22 cellular contexts compared by ENCODE assay signal in genomic region chr9:82271099-82271498, GRCh38.
DNase-seq lines count a peak whose midpoint lies in the region; ATAC-seq, FAIRE-seq and TF ChIP-seq lines count a peak whose summit lies in the region.
"Had no signal": no experiment of that assay in that cellular context is flagged by ENCODE, and none has a peak within 500 bp of the region (broad histone marks: within the 10 kb centered on the region; RNA-seq: fewer than 3 reads in every experiment).

No MANE protein-coding gene starts in this region.

- peaks cover 55% of the 10 kb centered on the region for H3K4me1 Mint-ChIP-seq in mesothelial cell of epicardium

- DNase-seq in COLO829 (ENCODE audit: low spot score) (peak; percentile 16), MV-4-11 (lab: John Stamatoyannopoulos, UW) (peak; percentile 68), bronchial epithelial cell (ENCODE audit: low read depth) (peak; percentile 39), mesothelial cell of epicardium (ENCODE audit: low spot score in 2 of 2, unreplicated experiment in 2 of 2) (no peak), SIG-M5 treated with dmso at 0.1 percent for 504 hours (lab: John Stamatoyannopoulos, UW; ENCODE audit: unreplicated experiment) (no peak), NCI-H2227 treated with DMSO at 0.1 percent for 48 hours (lab: John Stamatoyannopoulos, UW) (no peak)
- DNase-seq in activated CD4-positive, alpha-beta T cell treated with anti-CD3 and anti-CD28 coated beads, Interleukin-2, amount 50 U/mL, for 1 hour: no peak
- DNase-seq: activated naive CD4-positive, alpha-beta T cell; C1 segment of cervical spinal cord; caudate nucleus; DMS79 treated with DMSO at 0.1 percent for 48 hours; HCEC 1CT; NCI-H1417; NCI-H446 treated with DMSO at 0.1 percent for 48 hours; spleen; stimulated activated naive CD4-positive, alpha-beta T cell treated with Interleukin-2 at 50 U/mL for 16 hours; SW 1271; uterus had no signal

- H3K27me3 ChIP-seq in bronchial epithelial cell (ENCODE audit: control insufficient read depth, insufficient read depth, low read length): no peaks in the 10 kb centered on the region
- H3K27me3 ChIP-seq: spleen, uterus had no signal

- no peaks in the 10 kb centered on the region for H3K9me3 Mint-ChIP-seq in mesothelial cell of epicardium
- H3K9me3 Mint-ChIP-seq: WTC11 had no signal

- no peaks in the 10 kb centered on the region for H3K27me3 Mint-ChIP-seq in mesothelial cell of epicardium (ENCODE audit: low read depth)

- no peak overlapping the region for H3K4me3 ChIP-seq in bronchial epithelial cell (ENCODE audit: low read depth, low read length)
- H3K4me3 ChIP-seq: GM12878, K562, spleen, uterus had no signal

- TF ChIP-seq CTCF in bronchial epithelial cell (IDR thresholded peaks at IDR 0.05; ENCODE audit: insufficient read depth, low read length, severe bottlenecking): no peak
- TF ChIP-seq CTCF in mesothelial cell of epicardium (IDR thresholded peaks at IDR 0.05; ENCODE audit: unreplicated experiment): no peak

- H3K36me3 Mint-ChIP-seq in mesothelial cell of epicardium: no peaks in the 10 kb centered on the region
- H3K36me3 Mint-ChIP-seq: WTC11 had no signal

- H3K27ac Mint-ChIP-seq in mesothelial cell of epicardium: peak overlapping the region; percentile 83
- H3K27ac Mint-ChIP-seq: WTC11 had no signal

- FAIRE-seq in bronchial epithelial cell (lab: Jason Lieb, UNC): no peak
- FAIRE-seq: GM12878, K562 had no signal

- no peaks in the 10 kb centered on the region for H3K36me3 ChIP-seq in bronchial epithelial cell (ENCODE audit: control insufficient read depth, insufficient read depth, low read length)
- H3K36me3 ChIP-seq: spleen, uterus had no signal

- no peak for ATAC-seq in HG03095 (IDR thresholded peaks at IDR 0.05; ENCODE audit: unreplicated experiment)
- ATAC-seq: GM12878, K562, WTC11 had no signal

- no peak overlapping the region for H3K4me3 Mint-ChIP-seq in mesothelial cell of epicardium
- H3K4me3 Mint-ChIP-seq: WTC11 had no signal

Comparison
In these comparisons a context has a peak if more than half of its experiments do, and no peak if none do; other contexts are left out.
1. DNase-seq: peak in COLO829 (single experiment), MV-4-11 (single experiment) and bronchial epithelial cell (single experiment); none in mesothelial cell of epicardium (0 of 2), SIG-M5 treated with dmso at 0.1 percent for 504 hours (single experiment), activated CD4-positive, alpha-beta T cell treated with anti-CD3 and anti-CD28 coated beads, Interleukin-2, amount 50 U/mL, for 1 hour (single experiment) and NCI-H2227 treated with DMSO at 0.1 percent for 48 hours (single experiment).